In genomic region chr11:970319-970871, GRCh38 we compare ENCODE assay signal across 18 cellular contexts. TPM values are rescaled to one million over a fixed set of nuclear protein-coding genes. Genes with fewer than 3 reads are reported as not detected.
DNase-seq lines count a peak whose midpoint lies in the region; ATAC-seq and TF ChIP-seq lines count a peak whose summit lies in the region.
"Had no signal": no experiment of that assay in that cellular context is flagged by ENCODE, and none has a peak within 500 bp of the region (broad histone marks: within the 10 kb centered on the region; RNA-seq: fewer than 3 reads in every experiment).

No MANE protein-coding gene starts in this region.

- H3K36me3 ChIP-seq in Loucy (ENCODE audit: insufficient read depth, low read length) (peaks cover 39% of the 10 kb centered on the region; the same call in 1 of the 2 replicates), neural progenitor cell (no peaks in the 10 kb centered on the region), esophagus muscularis mucosa (peaks cover 29 to 66% (median 66%) of the 10 kb centered on the region in 4 donors)

- DNase-seq in GDM1 (lab: John Stamatoyannopoulos, UW) (peak; percentile 52), neural progenitor cell (ENCODE audit: low spot score) (no peak), DMS79 treated with DMSO at 0.1 percent for 48 hours (lab: John Stamatoyannopoulos, UW) (no peak), esophagus muscularis mucosa (ENCODE audit: extremely low spot score) (no peak), GM10266 (ENCODE audit: extremely low spot score) (no peak)
- DNase-seq in activated naive CD8-positive, alpha-beta T cell treated with anti-CD3 and anti-CD28 coated beads, Interleukin-2, amount 10 ng/mL, durations not matched to agents 7 days and 5 days, result no peak
- DNase-seq: anterior cingulate cortex, cortex of kidney, kidney glomerular epithelial cell, NCI-H1417, NCI-H345 had no signal

- H2AFZ ChIP-seq in Loucy (ENCODE audit: low read length) (no peak overlapping the region), neural progenitor cell (replicated peaks) (no peak overlapping the region)

- H3K9me3 ChIP-seq in Loucy (ENCODE audit: insufficient read depth, low read depth, low read length), result no peaks in the 10 kb centered on the region
- no peaks in the 10 kb centered on the region for H3K9me3 ChIP-seq in neural progenitor cell (ENCODE audit: low read depth)
- no peaks in the 10 kb centered on the region for H3K9me3 ChIP-seq in esophagus muscularis mucosa
- H3K9me3 ChIP-seq: heart left ventricle, pancreas, SJSA1 had no signal

- peaks cover 20% of the 10 kb centered on the region for H3K4me1 Mint-ChIP-seq in activated naive CD8-positive, alpha-beta T cell treated with anti-CD3 and anti-CD28 coated beads, Interleukin-2, amount 10 ng/mL, durations not matched to agents 7 days and 5 days
- peaks cover 3% of the 10 kb centered on the region for H3K4me1 Mint-ChIP-seq in neural progenitor cell

- TF ChIP-seq POLR2A in esophagus muscularis mucosa (IDR thresholded peaks at IDR 0.05; ENCODE audit: low read depth), result no peak

- H3K4me3 ChIP-seq in Loucy (ENCODE audit: low read length, poor library complexity, severe bottlenecking) (peak overlapping the region; percentile 33), neural progenitor cell (no peak overlapping the region), esophagus muscularis mucosa (no peak overlapping the region)
- H3K4me3 ChIP-seq: heart left ventricle, pancreas, SJSA1 had no signal

- intact Hi-C loops in esophagus muscularis mucosa (cut with DNase I), result no loop called here

- POLR2A ChIA-PET in activated naive CD8-positive, alpha-beta T cell treated with anti-CD3 and anti-CD28 coated beads, Interleukin-2, amount 10 ng/mL, durations not matched to agents 7 days and 5 days (lab: Charles Lee), result no interaction called here

- peaks cover 11% of the 10 kb centered on the region for H3K36me3 Mint-ChIP-seq in activated naive CD8-positive, alpha-beta T cell treated with anti-CD3 and anti-CD28 coated beads, Interleukin-2, amount 10 ng/mL, durations not matched to agents 7 days and 5 days
- peaks cover 20% of the 10 kb centered on the region for H3K36me3 Mint-ChIP-seq in neural progenitor cell

- H3F3A ChIP-seq in Loucy (ENCODE audit: low read depth) (no peaks in the 10 kb centered on the region), neural progenitor cell (ENCODE audit: low read depth) (no peaks in the 10 kb centered on the region)

- TF ChIP-seq EP300 in esophagus muscularis mucosa (IDR thresholded peaks at IDR 0.05), result no peak

- 84% methylated on average over 22 of the region's 26 CpGs for WGBS in esophagus muscularis mucosa

- H3K9ac ChIP-seq in Loucy (ENCODE audit: low read depth, low read length, poor library complexity, severe bottlenecking), result peak overlapping the region; percentile 49
- no peak overlapping the region for H3K9ac ChIP-seq in neural progenitor cell
- H3K9ac ChIP-seq: KMS-11 had no signal

- H3K27me3 Mint-ChIP-seq in activated naive CD8-positive, alpha-beta T cell treated with anti-CD3 and anti-CD28 coated beads, Interleukin-2, amount 10 ng/mL, durations not matched to agents 7 days and 5 days, result no peaks in the 10 kb centered on the region
- H3K27me3 Mint-ChIP-seq in neural progenitor cell (ENCODE audit: insufficient read depth, low read depth), result peaks cover 2% of the 10 kb centered on the region

- no peaks in the 10 kb centered on the region for H3K9me3 Mint-ChIP-seq in activated naive CD8-positive, alpha-beta T cell treated with anti-CD3 and anti-CD28 coated beads, Interleukin-2, amount 10 ng/mL, durations not matched to agents 7 days and 5 days
- no peaks in the 10 kb centered on the region for H3K9me3 Mint-ChIP-seq in neural progenitor cell
- H3K9me3 Mint-ChIP-seq: mesothelial cell of epicardium had no signal

- TF ChIP-seq CTCF in Loucy (conservative IDR thresholded peaks at IDR 0.05; ENCODE audit: low read length) (no peak), neural progenitor cell (IDR thresholded peaks at IDR 0.05) (no peak), esophagus muscularis mucosa (IDR thresholded peaks at IDR 0.05) (no peak), GM10266 (IDR thresholded peaks at IDR 0.05; ENCODE audit: control insufficient read depth, insufficient read depth, low read depth, missing control alignments) (no peak)

- H3K27ac Mint-ChIP-seq in activated naive CD8-positive, alpha-beta T cell treated with anti-CD3 and anti-CD28 coated beads, Interleukin-2, amount 10 ng/mL, durations not matched to agents 7 days and 5 days, result peak overlapping the region; percentile 20
- peak overlapping the region; percentile 1 for H3K27ac Mint-ChIP-seq in neural progenitor cell

- H3K79me2 ChIP-seq in Loucy (ENCODE audit: insufficient read depth, low read length), result peaks cover 46% of the 10 kb centered on the region
- peaks cover 5% of the 10 kb centered on the region for H3K79me2 ChIP-seq in neural progenitor cell (ENCODE audit: low read depth)

- ATAC-seq in activated naive CD8-positive, alpha-beta T cell treated with anti-CD3 and anti-CD28 coated beads, Interleukin-2, amount 10 ng/mL, durations not matched to agents 7 days and 5 days (ENCODE audit: low read depth), result peak; percentile 21
- ATAC-seq: esophagus mucosa, heart left ventricle, pancreas had no signal

- H3K27ac ChIP-seq in neural progenitor cell, result no peak overlapping the region
- H3K27ac ChIP-seq in esophagus muscularis mucosa (replicated peaks in 1 of 4), result no peak overlapping the region
- H3K27ac ChIP-seq: heart left ventricle, KMS-11, pancreas, SJSA1 had no signal

- H3K9me2 ChIP-seq in Loucy (replicated peaks; ENCODE audit: low read depth, low read length), result no peaks in the 10 kb centered on the region

- H3K4me1 ChIP-seq in Loucy (ENCODE audit: insufficient read depth, low read length, poor library complexity, severe bottlenecking) (peaks cover 25% of the 10 kb centered on the region), neural progenitor cell (no peaks in the 10 kb centered on the region), esophagus muscularis mucosa (peaks cover 5 to 28% (median 16%) of the 10 kb centered on the region in 4 donors)
- H3K4me1 ChIP-seq: SJSA1 had no signal

- peak overlapping the region; percentile 57 for H3K4me2 ChIP-seq in Loucy (ENCODE audit: low read depth, low read length, poor library complexity, severe bottlenecking)
- H3K4me2 ChIP-seq in neural progenitor cell, result no peak overlapping the region
- H3K4me2 ChIP-seq: KMS-11 had no signal

- H3K4me3 Mint-ChIP-seq in activated naive CD8-positive, alpha-beta T cell treated with anti-CD3 and anti-CD28 coated beads, Interleukin-2, amount 10 ng/mL, durations not matched to agents 7 days and 5 days, result no peak overlapping the region
- no peak overlapping the region for H3K4me3 Mint-ChIP-seq in neural progenitor cell
- H3K4me3 Mint-ChIP-seq: mesothelial cell of epicardium had no signal

- peaks cover 6% of the 10 kb centered on the region for H4K20me1 ChIP-seq in Loucy (ENCODE audit: insufficient read depth, low read length, poor library complexity, severe bottlenecking)
- H4K20me1 ChIP-seq in neural progenitor cell (ENCODE audit: low read depth), result no peaks in the 10 kb centered on the region

- H3K27me3 ChIP-seq in Loucy (ENCODE audit: insufficient read depth, low read length, poor library complexity, severe bottlenecking), result no peaks in the 10 kb centered on the region
- no peaks in the 10 kb centered on the region for H3K27me3 ChIP-seq in neural progenitor cell
- no peaks in the 10 kb centered on the region for H3K27me3 ChIP-seq in esophagus muscularis mucosa
- H3K27me3 ChIP-seq: heart left ventricle, pancreas, SJSA1 had no signal

RNA-seq across cellular contexts. Expression of gene AP2A2, which starts 44.7 kb away (rescaled TPM):
- 10 to 100 TPM; 49.1 to 52.1 TPM for total RNA-seq in activated naive CD8-positive, alpha-beta T cell treated with anti-CD3 and anti-CD28 coated beads, Interleukin-2, amount 10 ng/mL, durations not matched to agents 7 days and 5 days
- total RNA-seq in neural progenitor cell (ENCODE audit: low replicate concordance) (50.4 and 67.5 TPM in 2 replicates), esophagus muscularis mucosa (10 to 100 TPM; 49.5 to 82.6 (median 72.2) TPM)

RNA-seq across cellular contexts. Expression of gene CHID1, which starts 59.8 kb away (rescaled TPM):
- total RNA-seq in activated naive CD8-positive, alpha-beta T cell treated with anti-CD3 and anti-CD28 coated beads, Interleukin-2, amount 10 ng/mL, durations not matched to agents 7 days and 5 days, result 10 to 100 TPM; 39.7 to 47.9 TPM
- total RNA-seq in neural progenitor cell (ENCODE audit: low replicate concordance) (56.6 and 62.9 TPM in 2 replicates), esophagus muscularis mucosa (10 to 100 TPM; 37.4 to 55.4 (median 47.2) TPM)
